11 cellular contexts compared by ENCODE assay signal in the genomic region with DNA sequence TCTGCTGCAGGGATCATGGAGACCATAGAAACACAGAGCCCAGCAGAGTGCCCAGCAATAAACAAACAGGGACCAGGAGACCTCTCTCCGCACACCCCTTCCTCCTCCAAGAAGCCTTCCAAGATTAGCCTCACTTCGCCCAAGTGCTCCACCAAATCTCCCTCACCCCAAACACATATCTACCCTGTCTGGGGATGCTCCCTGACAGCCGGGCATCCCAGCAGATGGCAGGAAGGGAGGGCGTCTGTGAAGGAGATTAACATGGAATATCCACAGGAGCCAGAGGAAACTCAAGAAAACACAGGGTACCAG.
DNase-seq lines count a peak whose midpoint lies in the region; ATAC-seq and TF ChIP-seq lines count a peak whose summit lies in the region.
"Had no signal": no experiment of that assay in that cellular context is flagged by ENCODE, and none has a peak within 500 bp of the region (broad histone marks: within the 10 kb centered on the region; RNA-seq: fewer than 3 reads in every experiment).

No MANE protein-coding gene starts in this region.

- ATAC-seq in DND-41 (ENCODE audit: insufficient read depth, low read depth) = no peak
- no peak for ATAC-seq in HG03159 (IDR thresholded peaks at IDR 0.05; ENCODE audit: unreplicated experiment)
- ATAC-seq in HG03342 (IDR thresholded peaks at IDR 0.05; ENCODE audit: unreplicated experiment) = no peak
- ATAC-seq: gastroesophageal sphincter had no signal

- H3K4me2 ChIP-seq in DND-41 (ENCODE audit: insufficient read depth, low read length) = no peak overlapping the region

- no peaks in the 10 kb centered on the region for H3K27me3 ChIP-seq in DND-41 (ENCODE audit: insufficient read depth, low read length, poor library complexity)
- H3K27me3 ChIP-seq: gastroesophageal sphincter, right lobe of liver had no signal

- no peaks in the 10 kb centered on the region for H3K9me3 Mint-ChIP-seq in nephron

- H3K79me2 ChIP-seq in DND-41 (ENCODE audit: insufficient read depth, low read length) = peaks cover 48% of the 10 kb centered on the region

- H3K9ac ChIP-seq in DND-41 (ENCODE audit: low read depth, low read length) = no peak overlapping the region

- TF ChIP-seq CTCF in DND-41 (IDR thresholded peaks at IDR 0.05; ENCODE audit: borderline replicate concordance, extremely low read depth, low read length, poor library complexity, severe bottlenecking) (no peak), nephron (IDR thresholded peaks at IDR 0.05; ENCODE audit: unreplicated experiment in 3 of 3) (no peak)

- H2AFZ ChIP-seq in DND-41 (ENCODE audit: low read depth, low read length) = no peak overlapping the region

- peak overlapping the region; percentile 67 to 75 (median 75) for H3K27ac Mint-ChIP-seq in nephron

- H3K4me1 Mint-ChIP-seq in nephron = peaks cover 30% of the 10 kb centered on the region

- no peaks in the 10 kb centered on the region for H3K27me3 Mint-ChIP-seq in nephron (ENCODE audit: low read depth)

- peak; percentile 20 to 68 for DNase-seq in NCI-H524 (lab: John Stamatoyannopoulos, UW)
- DNase-seq in NCI-H524 treated with DMSO at 0.1 percent for 48 hours (lab: John Stamatoyannopoulos, UW) = no peak
- DNase-seq in DND-41 = no peak
- no peak for DNase-seq in HK-2 (ENCODE audit: unreplicated experiment)
- DNase-seq: right lobe of liver had no signal

- H3K4me3 Mint-ChIP-seq in nephron = no peak overlapping the region

- H3K4me3 ChIP-seq in DND-41 (ENCODE audit: low read depth in 1 of 2, low read length in 2 of 2) = no peak overlapping the region
- H3K4me3 ChIP-seq: gastroesophageal sphincter, right lobe of liver had no signal

- H3K9me3 ChIP-seq in DND-41 (ENCODE audit: insufficient read depth, low read length, severe bottlenecking) = no peaks in the 10 kb centered on the region
- H3K9me3 ChIP-seq: gastroesophageal sphincter, right lobe of liver had no signal

- H3K27ac ChIP-seq in DND-41 (ENCODE audit: low read length) (peak overlapping the region; percentile 24), angular gyrus (ENCODE audit: low read depth, low read length) (peak overlapping the region; percentile 60)
- H3K27ac ChIP-seq: 22Rv1, right lobe of liver had no signal

- peaks cover 32% of the 10 kb centered on the region for H3K36me3 ChIP-seq in DND-41 (ENCODE audit: insufficient read depth, low read length)
- H3K36me3 ChIP-seq: right lobe of liver had no signal

- peaks cover 9% of the 10 kb centered on the region for H3K36me3 Mint-ChIP-seq in nephron (ENCODE audit: low read depth)

- peaks cover 8% of the 10 kb centered on the region; the same call in 1 of the 2 replicates for H4K20me1 ChIP-seq in DND-41 (ENCODE audit: insufficient read depth, low read length)

- H3K4me1 ChIP-seq in DND-41 (ENCODE audit: insufficient read depth, low read length) = peaks cover 25% of the 10 kb centered on the region

Comparison
In these comparisons a context has a peak if more than half of its experiments do, and no peak if none do; other contexts are left out.
1. DNase-seq: peak in NCI-H524 (2 of 2); none in NCI-H524 treated with DMSO at 0.1 percent for 48 hours (single experiment), DND-41 (single experiment) and HK-2 (single experiment).